8 cellular contexts compared by ENCODE assay signal in genomic region chrX:96770315-96770714, GRCh38.
A peak's percentile ranks its signal among the peaks of the same experiment; 100 is the strongest.
DNase-seq lines count a peak whose midpoint lies in the region; ATAC-seq and TF ChIP-seq lines count a peak whose summit lies in the region.

No MANE protein-coding gene starts in this region.

- H3K27ac ChIP-seq in mesenchymal stem cell (ENCODE audit: low read length, poor library complexity, severe bottlenecking) (no peak overlapping the region), sigmoid colon (no peak overlapping the region)

- H2BK5ac ChIP-seq in mesenchymal stem cell (ENCODE audit: low read depth, low read length, poor library complexity, severe bottlenecking): no peak overlapping the region

- H3K4me3 ChIP-seq in mesenchymal stem cell (ENCODE audit: insufficient read depth in 1 of 2, low read depth in 1 of 2, low read length in 2 of 2) (no peak overlapping the region), sigmoid colon (no peak overlapping the region)

- H3K36me3 ChIP-seq in mesenchymal stem cell (ENCODE audit: control insufficient read depth in 1 of 2, insufficient read depth in 2 of 2, low read depth in 1 of 2, low read length in 2 of 2) (no peaks in the 10 kb centered on the region), sigmoid colon (no peaks in the 10 kb centered on the region)

- H4K91ac ChIP-seq in mesenchymal stem cell (ENCODE audit: low read length): no peak overlapping the region

- H3K9me3 ChIP-seq in mesenchymal stem cell (ENCODE audit: control insufficient read depth, low read length) (no peaks in the 10 kb centered on the region), sigmoid colon (no peaks in the 10 kb centered on the region)

- H4K8ac ChIP-seq in mesenchymal stem cell (ENCODE audit: low read length): no peak overlapping the region

- no peak for TF ChIP-seq POLR2A in sigmoid colon (IDR thresholded peaks at IDR 0.05)

- peaks cover 0 to 3% of the 10 kb centered on the region in 2 experiments for H3K27me3 ChIP-seq in mesenchymal stem cell (ENCODE audit: control insufficient read depth in 1 of 2, insufficient read depth in 1 of 2, low read length in 2 of 2)
- no peaks in the 10 kb centered on the region for H3K27me3 ChIP-seq in sigmoid colon

- DNase-seq in COLO829 (ENCODE audit: low spot score) (peak; percentile 2), HT-29 (ENCODE audit: low spot score) (peak; percentile 42), astrocyte of the hippocampus (ENCODE audit: low read depth, low spot score) (peak; percentile 23), mesenchymal stem cell (peak; percentile 9), GM19240 (ENCODE audit: insufficient read length, low spot score) (no peak), C1 segment of cervical spinal cord (lab: John Stamatoyannopoulos, UW) (no peak), sigmoid colon (no peak)

- no peak overlapping the region for H2BK15ac ChIP-seq in mesenchymal stem cell (ENCODE audit: low read depth, poor library complexity, severe bottlenecking)

- H3K79me1 ChIP-seq in mesenchymal stem cell (replicated peaks; ENCODE audit: low read length, poor library complexity, severe bottlenecking): no peaks in the 10 kb centered on the region

- H3K4me2 ChIP-seq in mesenchymal stem cell (ENCODE audit: low read length, poor library complexity, severe bottlenecking): no peak overlapping the region

- TF ChIP-seq EP300 in sigmoid colon (IDR thresholded peaks at IDR 0.05): no peak

- intact Hi-C loops in sigmoid colon (cut with DNase I): no loop called here

- H2BK120ac ChIP-seq in mesenchymal stem cell (ENCODE audit: low read depth, low read length): no peak overlapping the region

- no peak overlapping the region for H3K18ac ChIP-seq in mesenchymal stem cell (ENCODE audit: low read depth in 1 of 2, low read length in 2 of 2)

- H2AFZ ChIP-seq in mesenchymal stem cell (ENCODE audit: low read depth, low read length): no peak overlapping the region

- no peak overlapping the region for H2BK12ac ChIP-seq in mesenchymal stem cell (ENCODE audit: low read length in 2 of 2)

- H3K23ac ChIP-seq in mesenchymal stem cell (ENCODE audit: low read length in 2 of 2): no peak overlapping the region

- H3K14ac ChIP-seq in mesenchymal stem cell (ENCODE audit: low read length in 2 of 2): no peak overlapping the region

- TF ChIP-seq CTCF in sigmoid colon (IDR thresholded peaks at IDR 0.05): peak in 2 of 4 experiments; percentile 6 to 24

- WGBS in mesenchymal stem cell: 0% methylated on average over 1 of the region's 2 CpGs
- 48 to 53% methylated on average over 2 of the region's 2 CpGs for WGBS in sigmoid colon, 2 donors

- H2AK5ac ChIP-seq in mesenchymal stem cell (ENCODE audit: low read length, severe bottlenecking): no peak overlapping the region

- H3K4ac ChIP-seq in mesenchymal stem cell (ENCODE audit: low read depth in 1 of 2, low read length in 2 of 2): no peak overlapping the region

- no peak for ATAC-seq in GM21447 (IDR thresholded peaks at IDR 0.05; ENCODE audit: unreplicated experiment)

- no peak overlapping the region for H3K9ac ChIP-seq in mesenchymal stem cell (ENCODE audit: low read length)

- no peaks in the 10 kb centered on the region for H3K4me1 ChIP-seq in mesenchymal stem cell (ENCODE audit: control insufficient read depth, insufficient read depth, low read depth, low read length)
- H3K4me1 ChIP-seq in sigmoid colon: no peaks in the 10 kb centered on the region

Comparison
In these comparisons a context has a peak if more than half of its experiments do, and no peak if none do; other contexts are left out.
1. DNase-seq: peak in COLO829 (single experiment), HT-29 (single experiment), astrocyte of the hippocampus (single experiment) and mesenchymal stem cell (single experiment); none in GM19240 (single experiment), C1 segment of cervical spinal cord (0 of 14) and sigmoid colon (single experiment).